In the genomic region with DNA sequence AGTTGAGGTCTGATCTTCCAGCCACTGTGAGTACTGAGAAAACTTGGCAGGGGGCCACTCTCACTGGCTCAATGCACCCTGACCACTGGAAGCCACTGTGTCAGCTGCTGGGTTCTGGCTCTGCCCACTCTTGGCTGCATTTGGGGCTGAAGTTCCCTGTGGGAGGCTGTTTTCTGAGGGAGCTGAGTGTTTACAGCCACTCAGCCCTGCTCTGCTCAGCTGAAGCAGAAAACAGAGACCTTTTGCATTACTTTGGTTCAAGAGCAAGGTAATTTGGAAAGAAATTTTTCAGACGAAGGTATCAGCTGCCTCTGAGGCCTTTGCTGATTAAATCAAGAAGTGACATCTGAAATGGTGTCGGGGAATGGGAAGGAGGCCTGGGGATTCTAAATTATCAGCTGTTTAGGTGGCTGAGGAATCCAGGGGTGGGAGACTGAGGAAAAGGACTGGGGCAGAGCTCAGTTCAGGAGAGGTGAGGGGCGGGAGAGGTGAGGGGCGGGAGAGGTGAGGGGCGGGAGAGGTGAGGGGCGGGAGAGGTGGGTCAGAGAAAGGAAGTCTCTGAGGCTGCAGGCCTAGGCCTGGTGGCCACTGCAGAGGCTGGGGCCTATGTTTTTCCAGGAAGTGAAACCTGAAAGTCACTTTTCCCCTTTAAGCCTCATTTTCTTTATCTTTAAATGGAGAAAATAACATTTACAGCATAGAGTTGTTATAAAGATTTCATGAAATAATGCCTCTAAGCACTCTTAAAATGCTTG, we compare ENCODE assay signal across 10 cellular contexts. TPM values are rescaled to one million over a fixed set of nuclear protein-coding genes. Genes with fewer than 3 reads are reported as not detected.
DNase-seq lines count a peak whose midpoint lies in the region; ATAC-seq, FAIRE-seq and TF ChIP-seq lines count a peak whose summit lies in the region.
"Had no signal": no experiment of that assay in that cellular context is flagged by ENCODE, and none has a peak within 500 bp of the region (broad histone marks: within the 10 kb centered on the region; RNA-seq: fewer than 3 reads in every experiment).

A gene with protein sequence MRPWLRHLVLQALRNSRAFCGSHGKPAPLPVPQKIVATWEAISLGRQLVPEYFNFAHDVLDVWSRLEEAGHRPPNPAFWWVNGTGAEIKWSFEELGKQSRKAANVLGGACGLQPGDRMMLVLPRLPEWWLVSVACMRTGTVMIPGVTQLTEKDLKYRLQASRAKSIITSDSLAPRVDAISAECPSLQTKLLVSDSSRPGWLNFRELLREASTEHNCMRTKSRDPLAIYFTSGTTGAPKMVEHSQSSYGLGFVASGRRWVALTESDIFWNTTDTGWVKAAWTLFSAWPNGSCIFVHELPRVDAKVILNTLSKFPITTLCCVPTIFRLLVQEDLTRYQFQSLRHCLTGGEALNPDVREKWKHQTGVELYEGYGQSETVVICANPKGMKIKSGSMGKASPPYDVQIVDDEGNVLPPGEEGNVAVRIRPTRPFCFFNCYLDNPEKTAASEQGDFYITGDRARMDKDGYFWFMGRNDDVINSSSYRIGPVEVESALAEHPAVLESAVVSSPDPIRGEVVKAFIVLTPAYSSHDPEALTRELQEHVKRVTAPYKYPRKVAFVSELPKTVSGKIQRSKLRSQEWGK (plus strand): TSS at position 137 of the 755 bp plus-strand sequence. CDS start 1,951 bp downstream, outside the sequence.

- DNase-seq in dorsolateral prefrontal cortex, result peak in 9 of 10 donors; percentile 8 to 70 (median 54)
- DNase-seq in osteocyte (ENCODE audit: extremely low spot score, unreplicated experiment), result no peak
- DNase-seq in islet precursor cell, result no peak
- no peak for DNase-seq in D721Med (ENCODE audit: insufficient read length, low spot score)
- DNase-seq in Peyer's patch, result no peak
- no peak for DNase-seq in A673 (ENCODE audit: low spot score)
- DNase-seq: NCI-H1105 treated with DMSO at 0.1 percent for 48 hours had no signal

- H3K27me3 ChIP-seq in dorsolateral prefrontal cortex (peaks cover 0 to 4% (median 0%) of the 10 kb centered on the region in 45 donors), Peyer's patch (no peaks in the 10 kb centered on the region), A673 (replicated peaks; ENCODE audit: insufficient read depth, low read depth, low read length, poor library complexity) (no peaks in the 10 kb centered on the region)
- H3K27me3 ChIP-seq: breast epithelium had no signal

- no peak for TF ChIP-seq POLR2A in Peyer's patch (IDR thresholded peaks at IDR 0.05)

- no TSS peak for BruUV-seq in A673 (replicated peaks; lab: Mats Ljungman, UMichigan)

- H3K4me1 ChIP-seq in Peyer's patch, result no peaks in the 10 kb centered on the region
- H3K4me1 ChIP-seq in A673 (ENCODE audit: insufficient read depth, low read length, poor library complexity, severe bottlenecking), result no peaks in the 10 kb centered on the region
- H3K4me1 ChIP-seq: breast epithelium had no signal

- peaks cover 5% of the 10 kb centered on the region for H3K4me1 Mint-ChIP-seq in osteocyte (ENCODE audit: unreplicated experiment)

- H3K9me3 ChIP-seq in Peyer's patch (no peaks in the 10 kb centered on the region), A673 (ENCODE audit: low read depth, low read length, poor library complexity, severe bottlenecking) (no peaks in the 10 kb centered on the region)
- H3K9me3 ChIP-seq: breast epithelium had no signal

- FAIRE-seq in D721Med (lab: Jason Lieb, UNC), result no peak

- H3K4me3 ChIP-seq in dorsolateral prefrontal cortex (peak within 1 kb of the TSS in 10 of 59 donors; percentile 1 to 37 (median 18)), Peyer's patch (peak within 1 kb of the TSS in 1 of 4 donors; percentile 14), A673 (ENCODE audit: low read depth, low read length, poor library complexity, severe bottlenecking) (no peak within 1 kb of the TSS)

- intact Hi-C loops in dorsolateral prefrontal cortex (cut with DNase I), result no loop called here
- intact Hi-C loops in A673 (cut with micrococcal nuclease; ENCODE audit: unreplicated experiment), result no loop called here

- peak within 1 kb of the TSS; percentile 88 for H3K27ac Mint-ChIP-seq in osteocyte (ENCODE audit: unreplicated experiment)

- H3K36me3 Mint-ChIP-seq in osteocyte (ENCODE audit: unreplicated experiment), result no peaks in the 10 kb centered on the region

- CTCF ChIA-PET in A673 (lab: Charles Lee), result no interaction called here

- H3K9me3 Mint-ChIP-seq in osteocyte (ENCODE audit: unreplicated experiment), result peaks cover 3% of the 10 kb centered on the region

- peak within 1 kb of the TSS in 19 of 59 donors; percentile 2 to 70 (median 42) for H3K27ac ChIP-seq in dorsolateral prefrontal cortex
- peak within 1 kb of the TSS in 1 of 4 donors; percentile 43 for H3K27ac ChIP-seq in Peyer's patch
- no peak within 1 kb of the TSS for H3K27ac ChIP-seq in A673 (ENCODE audit: low read depth, low read length, poor library complexity, severe bottlenecking)

- POLR2A ChIA-PET in A673 (lab: Charles Lee; ENCODE audit: low non-redundant PET), result no interaction called here

- H3K4me3 Mint-ChIP-seq in osteocyte (ENCODE audit: unreplicated experiment), result no peak within 1 kb of the TSS

- TF ChIP-seq CTCF in dorsolateral prefrontal cortex (IDR thresholded peaks at IDR 0.05 in 54 of 56, conservative IDR thresholded peaks at IDR 0.05 in 2 of 56; ENCODE audit: low read depth in 1 of 56, partially characterized antibody in 56 of 56) (no peak), osteocyte (IDR thresholded peaks at IDR 0.05) (no peak), D721Med (IDR thresholded peaks at IDR 0.05; ENCODE audit: insufficient read depth, missing control alignments) (no peak), Peyer's patch (IDR thresholded peaks at IDR 0.05) (no peak), A673 (conservative IDR thresholded peaks at IDR 0.05; ENCODE audit: low read depth, low read length) (no peak)

- ATAC-seq in GM18499 (IDR thresholded peaks at IDR 0.05; ENCODE audit: insufficient read depth, unreplicated experiment) (peak; percentile 36), HG03442 (IDR thresholded peaks at IDR 0.05; ENCODE audit: unreplicated experiment) (peak; percentile 34)

- H3K36me3 ChIP-seq in Peyer's patch (no peaks in the 10 kb centered on the region), A673 (ENCODE audit: insufficient read depth, low read length, poor library complexity, severe bottlenecking) (no peaks in the 10 kb centered on the region)
- H3K36me3 ChIP-seq: breast epithelium had no signal

- H3K27me3 Mint-ChIP-seq in osteocyte (ENCODE audit: unreplicated experiment), result no peaks in the 10 kb centered on the region

RNA-seq across cellular contexts. Expression of the gene that starts here (rescaled TPM):
- 10 to 100 TPM in 6 of 120 experiments, 1 to 10 TPM in 114; 1.4 to 14.3 (median 4.8) TPM for total RNA-seq in dorsolateral prefrontal cortex
- 2.3 and 2.7 TPM in 2 replicates for total RNA-seq in osteocyte
- 1 to 10 TPM in 2 of 4 donors, under 1 TPM in 2; 0.67 to 5.0 (median 2.0) TPM for total RNA-seq in Peyer's patch
- not detected in 2 replicates for total RNA-seq in A673 (2021)

Comparison
In these comparisons a context has a peak if more than half of its experiments do, and no peak if none do; other contexts are left out.
1. DNase-seq: peak in dorsolateral prefrontal cortex (9 of 10); none in osteocyte (single experiment), islet precursor cell (single experiment), D721Med (single experiment), Peyer's patch (0 of 3) and A673 (single experiment).